1 cellular context compared by ENCODE assay signal in the genomic region with DNA sequence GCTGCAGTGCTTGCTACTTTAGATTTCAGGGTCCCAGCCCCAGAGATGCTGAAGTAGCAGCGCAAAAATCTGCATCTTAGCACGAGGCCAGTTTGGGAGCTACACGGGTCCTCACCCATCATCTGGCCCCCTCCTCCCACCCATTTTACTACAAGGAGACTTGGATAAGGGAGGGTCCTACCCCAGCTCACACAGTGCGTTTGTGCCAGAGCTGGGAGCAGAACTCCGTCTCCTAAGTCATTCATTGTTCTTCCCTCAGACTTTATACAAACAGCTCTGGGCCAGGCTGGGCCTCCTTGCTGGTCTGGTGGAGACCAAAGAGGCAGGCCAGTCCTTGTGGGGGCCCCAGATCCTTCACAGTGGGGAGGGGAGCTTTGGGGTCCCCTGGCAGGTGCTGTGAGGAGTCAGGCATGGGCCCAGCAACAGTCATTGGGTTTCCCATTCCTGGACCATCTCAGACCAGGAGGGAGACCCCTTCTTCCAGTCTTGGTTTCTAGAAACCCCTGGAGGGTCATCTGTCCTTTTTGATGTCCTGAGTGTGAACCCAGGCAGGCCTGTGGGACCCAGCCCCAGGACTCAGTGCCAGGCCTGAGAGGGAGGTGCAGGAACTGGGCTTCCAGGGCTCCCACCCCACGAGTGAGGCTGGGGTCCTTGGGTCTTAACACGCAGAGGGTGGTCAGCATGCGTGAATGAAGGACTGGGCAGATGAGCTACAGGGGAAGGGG.
TF ChIP-seq lines count a peak whose summit lies in the region.

No MANE protein-coding gene starts in this region.

TF ChIP-seq in GM23338, 12 proteins besides CTCF, POLR2A, EP300 and RAD21 (continued from another document):
- TF ChIP-seq STAT1 (IDR thresholded peaks at IDR 0.05; ENCODE audit: unreplicated experiment): no peak
- TF ChIP-seq ZNF114 (CRISPR knock-in tag; IDR thresholded peaks at IDR 0.05): no peak
